ENCODE assay signal across 11 cellular contexts in the genomic region with DNA sequence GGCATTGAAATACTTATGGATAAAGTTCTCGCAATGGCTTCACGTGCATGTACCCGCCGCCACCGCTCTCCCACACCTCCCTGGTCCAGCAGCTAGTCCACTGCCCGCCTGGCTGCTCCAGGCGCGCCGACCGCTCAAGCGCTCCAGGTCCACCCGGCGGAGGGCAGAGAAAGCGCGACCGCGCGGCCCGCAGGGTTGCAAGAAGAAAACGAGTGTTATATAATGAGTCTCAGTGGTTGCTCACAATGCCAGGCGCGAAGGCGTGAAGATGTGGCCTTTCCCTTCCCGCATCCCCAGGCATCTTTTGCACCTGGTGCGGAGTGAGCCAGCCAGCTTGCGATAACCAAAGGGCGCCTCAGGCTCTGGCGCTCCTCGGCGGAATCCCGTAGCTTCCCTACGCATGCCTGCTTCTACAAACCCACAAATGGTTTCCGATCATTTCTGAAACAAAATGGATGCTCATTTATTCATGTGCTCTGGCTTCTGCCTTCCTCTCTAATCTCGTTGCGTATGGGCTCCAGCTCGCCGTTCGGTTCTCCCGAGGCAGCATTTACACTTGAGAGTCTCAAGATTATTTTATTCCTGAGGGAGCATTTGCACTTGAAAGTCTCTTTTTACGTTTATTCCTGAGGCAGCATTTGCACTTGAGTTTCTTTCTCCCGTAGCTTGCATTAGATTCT. TPM values are rescaled to one million over a fixed set of nuclear protein-coding genes. Genes with fewer than 3 reads are reported as not detected.
DNase-seq lines count a peak whose midpoint lies in the region; ATAC-seq, FAIRE-seq and TF ChIP-seq lines count a peak whose summit lies in the region.
"Had no signal": no experiment of that assay in that cellular context is flagged by ENCODE, and none has a peak within 500 bp of the region (broad histone marks: within the 10 kb centered on the region; RNA-seq: fewer than 3 reads in every experiment).

No MANE protein-coding gene starts in this region.

- peaks cover 97% of the 10 kb centered on the region for H3K27me3 ChIP-seq in H7 (ENCODE audit: control insufficient read depth, insufficient read depth, low read length)

- no peak overlapping the region for H3K27ac ChIP-seq in mesodermal cell (ENCODE audit: low read depth, low read length, severe bottlenecking)

- peaks cover 18% of the 10 kb centered on the region for H3K4me1 ChIP-seq in mesodermal cell (ENCODE audit: control insufficient read depth, insufficient read depth, low read length, poor library complexity, severe bottlenecking)

- no peaks in the 10 kb centered on the region for H3K9me3 ChIP-seq in mesodermal cell (ENCODE audit: control insufficient read depth, low read length)

- ATAC-seq in GM21529 (IDR thresholded peaks at IDR 0.05; ENCODE audit: unreplicated experiment) (no peak), HG03378 (IDR thresholded peaks at IDR 0.05; ENCODE audit: unreplicated experiment) (no peak)
- ATAC-seq: left cardiac atrium, sciatic nerve had no signal

- no peak for TF ChIP-seq CTCF in cardiac fibroblast (IDR thresholded peaks at IDR 0.05; ENCODE audit: low read depth, low read length)

- H3K36me3 ChIP-seq in H7 (replicated peaks; ENCODE audit: control insufficient read depth, insufficient read depth, low read length) (no peaks in the 10 kb centered on the region), mesodermal cell (ENCODE audit: control insufficient read depth, insufficient read depth, low read length) (no peaks in the 10 kb centered on the region)

- 1% methylated on average over 26 to 32 of the region's 41 CpGs for WGBS in mesodermal cell (ENCODE audit: insufficient coverage in 2 of 2), 2 experiments

- no peak for FAIRE-seq in HTR-8/SVneo (lab: Jason Lieb, UNC)

- H3K4me3 ChIP-seq in H7 (ENCODE audit: insufficient read depth, low read depth, low read length) = no peak overlapping the region
- H3K4me3 ChIP-seq in cardiac fibroblast (replicated peaks in 1 of 2; ENCODE audit: low read depth in 2 of 2, low read length in 2 of 2) = peak overlapping the region in 1 of 2 donors; percentile 18
- peak overlapping the region; percentile 18 for H3K4me3 ChIP-seq in mesodermal cell (ENCODE audit: extremely low read depth, insufficient read depth, low read length, poor library complexity, severe bottlenecking)

- DNase-seq in AG08396 (ENCODE audit: low spot score) (peak; percentile 49), H7 (peak; percentile 71), cardiac fibroblast (ENCODE audit: low read depth in 2 of 2) (peak; percentile 20 to 33), NCI-H128 (lab: John Stamatoyannopoulos, UW; ENCODE audit: unreplicated experiment) (no peak), HTR-8/SVneo (ENCODE audit: insufficient read length, low spot score) (no peak)
- DNase-seq: activated effector memory CD4-positive, alpha-beta T cell treated with Interleukin-2 at 50 U/mL for 16 hours; left cardiac atrium had no signal

RNA-seq across cellular contexts. Expression of gene CDKN2A, which starts 25.7 kb away (rescaled TPM):
- total RNA-seq in H7 (2014; rRNA removed; shearing (Covaris generic)) = not detected in 2 replicates
- polyA plus RNA-seq in mesodermal cell (2013, experiment 1 of 2) = 12.2 TPM
- polyA plus RNA-seq in mesodermal cell (2013, experiment 2 of 2) = 11.9 TPM

RNA-seq across cellular contexts. Expression of gene CDKN2B-AS1, which starts 26.1 kb away (rescaled TPM):
- total RNA-seq in H7 (2014; rRNA removed; shearing (Covaris generic)) = 0.07 TPM in 1 of 2 replicates, not detected in the other
- 0.48 TPM for polyA plus RNA-seq in mesodermal cell (2013, experiment 1 of 2)
- polyA plus RNA-seq in mesodermal cell (2013, experiment 2 of 2) = 0.81 TPM

RNA-seq across cellular contexts. Expression of gene CDKN2B, which starts 40.6 kb away (rescaled TPM):
- 0.76 TPM in 1 of 2 replicates, not detected in the other for total RNA-seq in H7 (2014; rRNA removed; shearing (Covaris generic))
- 26.1 TPM for polyA plus RNA-seq in mesodermal cell (2013, experiment 1 of 2)
- 17.1 TPM for polyA plus RNA-seq in mesodermal cell (2013, experiment 2 of 2)

Comparison
In these comparisons a context has a peak if more than half of its experiments do, and no peak if none do; other contexts are left out.
1. DNase-seq: peak in AG08396 (single experiment), H7 (single experiment) and cardiac fibroblast (2 of 2); none in NCI-H128 (single experiment) and HTR-8/SVneo (single experiment).